Comparison of ENCODE assay signal across 19 cellular contexts in the genomic region with DNA sequence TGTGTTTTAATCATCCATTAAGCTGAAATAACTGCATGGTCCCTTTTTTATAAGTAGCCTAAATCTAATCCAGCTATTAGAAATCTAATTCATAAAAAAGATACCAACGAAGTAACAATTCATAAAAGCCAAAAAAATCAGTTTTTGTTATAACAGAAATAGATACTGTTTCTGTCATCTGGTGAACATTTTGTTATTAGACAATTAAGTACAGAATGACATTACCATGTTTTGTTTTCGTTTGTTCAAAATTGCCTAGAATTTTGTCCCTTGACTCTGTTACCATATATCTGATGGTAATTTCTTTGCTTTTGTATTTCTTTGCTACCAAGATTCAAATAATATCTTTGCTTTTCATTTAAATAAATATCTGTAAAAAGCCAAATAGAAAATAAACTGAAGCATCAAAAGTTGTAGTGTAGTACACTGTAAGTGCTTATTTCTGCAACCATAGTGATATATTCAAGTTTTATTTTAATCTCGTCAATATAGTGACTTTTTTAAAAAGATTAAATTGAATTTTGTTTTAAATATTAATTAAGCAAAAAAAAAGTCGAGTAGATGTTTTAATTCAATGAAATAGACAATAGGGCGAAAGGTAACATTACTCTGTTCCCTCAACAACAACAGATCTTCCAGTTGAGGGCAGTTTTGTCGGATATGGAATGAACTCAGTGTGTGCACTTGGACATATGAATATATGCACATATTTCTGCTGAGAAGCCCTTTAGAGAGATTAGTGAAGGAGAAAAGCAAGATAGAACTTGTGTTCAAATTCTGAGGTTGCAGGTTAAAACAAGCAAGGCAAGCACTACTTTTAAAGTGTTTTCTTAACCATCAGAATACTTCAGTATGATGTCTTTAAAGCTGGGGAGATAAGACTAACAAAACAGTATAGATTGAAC. TPM values are rescaled to one million over a fixed set of nuclear protein-coding genes. Genes with fewer than 3 reads are reported as not detected.
DNase-seq lines count a peak whose midpoint lies in the region; ATAC-seq, FAIRE-seq and TF ChIP-seq lines count a peak whose summit lies in the region.
"Had no signal": no experiment of that assay in that cellular context is flagged by ENCODE, and none has a peak within 500 bp of the region (broad histone marks: within the 10 kb centered on the region; RNA-seq: fewer than 3 reads in every experiment).

No MANE protein-coding gene starts in this region.

- TF ChIP-seq RAD21 in K562 (CRISPR knock-in tag; conservative IDR thresholded peaks at IDR 0.05 in 1 of 2, IDR thresholded peaks at IDR 0.05 in 1 of 2), result no peak

- H4K20me1 ChIP-seq in OCI-LY1 (ENCODE audit: insufficient read depth, low read length), result no peaks in the 10 kb centered on the region
- no peaks in the 10 kb centered on the region for H4K20me1 ChIP-seq in K562 (replicated peaks; ENCODE audit: control insufficient read depth, insufficient read depth, low read length)

- H3K27ac ChIP-seq in OCI-LY1 (ENCODE audit: low read depth, low read length, poor library complexity, severe bottlenecking), result peak overlapping the region; percentile 27
- no peak overlapping the region for H3K27ac ChIP-seq in K562 (ENCODE audit: extremely low read depth, low read depth, low read length)
- H3K27ac ChIP-seq: SJSA1 had no signal

- 23% methylated on average over 6 of the region's 6 CpGs for WGBS in K562 (ENCODE audit: insufficient coverage, low coverage, missing lambda C conversion rate)

- no peaks in the 10 kb centered on the region for H3K9me2 ChIP-seq in OCI-LY1 (ENCODE audit: low read depth, low read length)

- BruUV-seq in K562 (replicated peaks; lab: Mats Ljungman, UMichigan), result no TSS peak

- H3K9me3 ChIP-seq in OCI-LY1 (ENCODE audit: low read length) (no peaks in the 10 kb centered on the region), K562 (replicated peaks; ENCODE audit: control insufficient read depth, insufficient read depth, low read depth, low read length) (no peaks in the 10 kb centered on the region)
- H3K9me3 ChIP-seq: SJSA1 had no signal

- TF ChIP-seq CTCF in OCI-LY1 (IDR thresholded peaks at IDR 0.05; ENCODE audit: low read length) (no peak), K562 (IDR thresholded peaks at IDR 0.05 in 2 of 3, conservative IDR thresholded peaks at IDR 0.05 in 1 of 3; ENCODE audit: insufficient read depth in 2 of 3, low read depth in 1 of 3, low read length in 3 of 3) (no peak), D721Med (IDR thresholded peaks at IDR 0.05; ENCODE audit: insufficient read depth, missing control alignments) (no peak)

- TF ChIP-seq POLR2A in GM12891 (IDR thresholded peaks at IDR 0.05; ENCODE audit: low read depth, low read length) (no peak), K562 (conservative IDR thresholded peaks at IDR 0.05) (no peak)

- CTCF ChIA-PET in K562 (lab: Yijun Ruan, JAX; ENCODE audit: low intra/inter-chr PET ratio), result no interaction called here

- H3K4me3 ChIP-seq in OCI-LY1 (ENCODE audit: low read depth, low read length, poor library complexity, severe bottlenecking), result no peak overlapping the region
- H3K4me3 ChIP-seq in K562, result no peak overlapping the region
- H3K4me3 ChIP-seq: SJSA1 had no signal

- H3K4me2 ChIP-seq in OCI-LY1 (ENCODE audit: low read length) (0 out of 2 replicates have a peak overlapping the region, but pooled peaks have one; percentile 1), K562 (ENCODE audit: insufficient read depth, low read length) (peak overlapping the region; percentile 38)

- 0 out of 2 replicates have a peak, but pooled peaks cover 11% of the 10 kb centered on the region for H3F3A ChIP-seq in OCI-LY1 (ENCODE audit: insufficient read depth, low read length)

- in situ Hi-C loops in K562 (cut with MboI), result no loop called here

- H3K27me3 ChIP-seq in OCI-LY1 (ENCODE audit: insufficient read depth, low read length), result no peaks in the 10 kb centered on the region
- no peaks in the 10 kb centered on the region for H3K27me3 ChIP-seq in K562 (ENCODE audit: control insufficient read depth in 2 of 2, insufficient read depth in 2 of 2, low read length in 2 of 2)

- POLR2A ChIA-PET in K562 (lab: Yijun Ruan, JAX), result interaction anchor here (0.7 to 1.0 kb wide), 2 partner anchors 10 to 14 kb away, joined by 3 to 4 read pairs; no protein-coding TSS in a partner anchor

- ATAC-seq in K562 (no peak), HG02642 (IDR thresholded peaks at IDR 0.05; ENCODE audit: poor library complexity, unreplicated experiment) (no peak)

- no peak overlapping the region for H2AFZ ChIP-seq in OCI-LY1 (ENCODE audit: low read length)
- H2AFZ ChIP-seq in K562 (ENCODE audit: low read depth, low read length), result no peak overlapping the region

- no peaks in the 10 kb centered on the region for H3K9me1 ChIP-seq in K562 (ENCODE audit: control insufficient read depth, insufficient read depth, low read length)

- H3K9ac ChIP-seq in OCI-LY1 (ENCODE audit: low read length), result no peak overlapping the region
- H3K9ac ChIP-seq in K562 (ENCODE audit: insufficient read depth in 1 of 2, low read depth in 2 of 2, low read length in 2 of 2), result no peak overlapping the region; a peak in 1 of 4 replicates

- intact Hi-C loops in K562 (cut with micrococcal nuclease), result no loop called here

- H3K36me3 ChIP-seq in OCI-LY1 (ENCODE audit: insufficient read depth, low read length) (no peaks in the 10 kb centered on the region), K562 (ENCODE audit: control insufficient read depth, insufficient read depth, low read length) (0 out of 3 replicates have a peak, but pooled peaks cover 2% of the 10 kb centered on the region)
- H3K36me3 ChIP-seq: SJSA1 had no signal

- FAIRE-seq in GM12891 (lab: Jason Lieb, UNC) (peak; percentile 58), K562 (lab: Jason Lieb, UNC) (peak; percentile 44), D721Med (lab: Jason Lieb, UNC) (no peak)
- FAIRE-seq: GM19239 had no signal

- H3K4me1 ChIP-seq in OCI-LY1 (ENCODE audit: insufficient read depth, low read length, severe bottlenecking) (peaks cover 42% of the 10 kb centered on the region), K562 (replicated peaks in 1 of 2; ENCODE audit: control insufficient read depth in 2 of 2, insufficient read depth in 2 of 2, low read length in 2 of 2) (peaks cover 2 to 9% of the 10 kb centered on the region in 2 experiments; a peak in 1 of 5 replicates)

- no peak for TF ChIP-seq EP300 in K562 (IDR thresholded peaks at IDR 0.05; ENCODE audit: low read length)

- no peak for DNase-seq in GM12891 (ENCODE audit: insufficient read length, low spot score)
- DNase-seq in K562 (ENCODE audit: extremely low read depth in 1 of 4, low spot score in 3 of 4), result no peak
- peak; percentile 18 for DNase-seq in myocyte (ENCODE audit: low read depth)
- no peak for DNase-seq in D721Med (ENCODE audit: insufficient read length, low spot score)
- DNase-seq in NOMO-1 (lab: John Stamatoyannopoulos, UW; ENCODE audit: unreplicated experiment in 2 of 2), result no peak
- DNase-seq in T-helper 2 cell, result no peak
- DNase-seq: C1 segment of cervical spinal cord, DMS 273 treated with DMSO at 0.1 percent for 48 hours, H9, Kasumi-1, MM.1S, NCI-H1105, NCI-H187, NCI-H345, NCI-H526 treated with DMSO at 0.1 percent for 48 hours had no signal

- H3K79me2 ChIP-seq in OCI-LY1 (ENCODE audit: insufficient read depth, low read length) (peaks cover 21% of the 10 kb centered on the region), K562 (ENCODE audit: control insufficient read depth, insufficient read depth, low read length) (peaks cover 55% of the 10 kb centered on the region)

TF ChIP-seq in K562, 482 proteins besides CTCF, POLR2A, EP300 and RAD21 (continues in another document):
- TF ChIP-seq GABPA (tag; conservative IDR thresholded peaks at IDR 0.05; ENCODE audit: low read depth), result 0 out of 2 replicates have a peak, but pooled peaks have one; percentile 14

RNA-seq across cellular contexts. Expression of a gene that starts 7.9 kb away (rescaled TPM):
- polyA plus RNA-seq in GM12891 (2012; ENCODE audit: low read depth, missing spikeins), result 31.3 TPM
- total RNA-seq in K562 (2011; cell fraction: chromatin; rRNA removed; ENCODE audit: low replicate concordance), result 95.3 and 272 TPM in 2 replicates
- 53.0 and 62.1 TPM in 2 replicates for total RNA-seq in K562 (2011; cell fraction: nucleolus; rRNA removed)
- 111 and 181 TPM in 2 replicates for total RNA-seq in K562 (2011; cell fraction: nucleoplasm; rRNA removed)
- total RNA-seq in K562 (2014; rRNA removed) (46.0 and 49.5 TPM in 2 replicates), K562 (2014; rRNA removed; fragmentation: Illumina TruSeq; extraction: Trizol) (79.0 and 82.8 TPM in 2 replicates), K562 (2015; rRNA removed; fragmentation: Illumina TruSeq; extraction: Trizol) (62.9 and 71.4 TPM in 2 replicates), K562 (2021) (61.2 and 62.9 TPM in 2 replicates), myocyte (23.4 and 28.0 TPM in 2 replicates)
- polyA plus RNA-seq in K562 (2011; rRNA removed) (53.2 and 61.4 TPM in 2 replicates), K562 (2014; fragmentation: Illumina TruSeq; extraction: Trizol) (67.9 and 88.1 TPM in 2 replicates), K562 (2014; fragmentation: Nextera tagmentation; extraction: Ambion mirVana) (1 to 10 TPM; 8.4 to 8.5 TPM), K562 (2014; rRNA removed) (45.3 and 55.8 TPM in 2 replicates)
- 34.6 and 39.6 TPM in 2 replicates for polyA plus RNA-seq in K562 (2011; cell fraction: cytosol; rRNA removed)
- 46.4 and 48.8 TPM in 2 replicates for polyA plus RNA-seq in K562 (2011; cell fraction: nucleus; rRNA removed)
- polyA plus RNA-seq in K562 (2012), result 38.8 and 43.7 TPM in 2 replicates
- 92.7 and 97.6 TPM in 2 replicates for polyA minus RNA-seq in K562 (2011; rRNA and poly(A)+ RNA removed)
- 46.0 and 65.1 TPM in 2 replicates for polyA minus RNA-seq in K562 (2011; cell fraction: cytosol; rRNA and poly(A)+ RNA removed)
- 38.0 and 61.4 TPM in 2 replicates for polyA minus RNA-seq in K562 (2011; cell fraction: nucleus; rRNA and poly(A)+ RNA removed)
- 9.0 TPM for polyA plus RNA-seq in myocyte (2012)

RNA-seq across cellular contexts. Expression of a gene that starts 53.6 kb away (rescaled TPM):
- 74.3 TPM for polyA plus RNA-seq in GM12891 (2012; ENCODE audit: low read depth, missing spikeins)
- total RNA-seq in K562 (2011; cell fraction: chromatin; rRNA removed; ENCODE audit: low replicate concordance), result 51.8 and 162 TPM in 2 replicates
- 33.2 and 42.4 TPM in 2 replicates for total RNA-seq in K562 (2011; cell fraction: nucleolus; rRNA removed)
- 76.3 and 99.3 TPM in 2 replicates for total RNA-seq in K562 (2011; cell fraction: nucleoplasm; rRNA removed)
- total RNA-seq in K562 (2014; rRNA removed) (22.7 and 28.3 TPM in 2 replicates), K562 (2014; rRNA removed; fragmentation: Illumina TruSeq; extraction: Trizol) (73.9 and 76.3 TPM in 2 replicates), K562 (2015; rRNA removed; fragmentation: Illumina TruSeq; extraction: Trizol) (61.0 and 77.3 TPM in 2 replicates), K562 (2021) (81.6 and 82.3 TPM in 2 replicates), myocyte (17.4 and 24.4 TPM in 2 replicates)
- polyA plus RNA-seq in K562 (2011; rRNA removed) (62.2 and 64.6 TPM in 2 replicates), K562 (2014; fragmentation: Illumina TruSeq; extraction: Trizol) (118 and 210 TPM in 2 replicates), K562 (2014; fragmentation: Nextera tagmentation; extraction: Ambion mirVana) (10 to 100 TPM; 54.4 to 58.6 TPM), K562 (2014; rRNA removed) (89.0 and 90.4 TPM in 2 replicates)
- 29.8 and 33.3 TPM in 2 replicates for polyA plus RNA-seq in K562 (2011; cell fraction: cytosol; rRNA removed)
- polyA plus RNA-seq in K562 (2011; cell fraction: nucleus; rRNA removed), result 65.6 and 70.0 TPM in 2 replicates
- 48.1 and 75.7 TPM in 2 replicates for polyA plus RNA-seq in K562 (2012)
- polyA minus RNA-seq in K562 (2011; rRNA and poly(A)+ RNA removed), result 61.0 and 69.6 TPM in 2 replicates
- polyA minus RNA-seq in K562 (2011; cell fraction: cytosol; rRNA and poly(A)+ RNA removed), result 47.4 and 52.8 TPM in 2 replicates
- polyA minus RNA-seq in K562 (2011; cell fraction: nucleus; rRNA and poly(A)+ RNA removed), result 45.2 and 70.3 TPM in 2 replicates
- 39.2 TPM for polyA plus RNA-seq in myocyte (2012)
